Comparison of ENCODE assay signal across 12 cellular contexts in genomic region chr15:70596354-70597055, GRCh38.
A peak's percentile ranks its signal among the peaks of the same experiment; 100 is the strongest.
DNase-seq lines count a peak whose midpoint lies in the region; ATAC-seq and TF ChIP-seq lines count a peak whose summit lies in the region.
"Had no signal": no experiment of that assay in that cellular context is flagged by ENCODE, and none has a peak within 500 bp of the region (broad histone marks: within the 10 kb centered on the region; RNA-seq: fewer than 3 reads in every experiment).

No MANE protein-coding gene starts in this region.

- H3K27ac ChIP-seq in epithelial cell of prostate (no peak overlapping the region), smooth muscle cell (ENCODE audit: low read depth) (peak overlapping the region; percentile 41)
- H3K27ac ChIP-seq: C4-2B had no signal

- no peaks in the 10 kb centered on the region for H3K27me3 Mint-ChIP-seq in activated T-cell treated with anti-CD3 and anti-CD28 coated beads, Interleukin-2, amount 50 U/mL, for 72 hours (ENCODE audit: low read depth)
- H3K27me3 Mint-ChIP-seq in activated T-cell treated with anti-CD3 and anti-CD28 coated beads, Interleukin-2, amount 50 U/mL, for 24 hours, result peaks cover 7% of the 10 kb centered on the region

- no peaks in the 10 kb centered on the region for H4K20me1 ChIP-seq in smooth muscle cell (ENCODE audit: low read depth)

- 92% methylated on average over 2 of the region's 2 CpGs for WGBS in smooth muscle cell (ENCODE audit: low lambda C conversion rate)

- peak; percentile 96 to 98 for ATAC-seq in activated T-cell treated with anti-CD3 and anti-CD28 coated beads, Interleukin-2, amount 50 U/mL, for 72 hours (replicated peaks in 1 of 2)
- no peak for ATAC-seq in HG03342 (IDR thresholded peaks at IDR 0.05; ENCODE audit: unreplicated experiment)
- ATAC-seq: left lobe of liver had no signal

- H2AFZ ChIP-seq in smooth muscle cell (ENCODE audit: low read depth), result no peak overlapping the region

- DNase-seq in activated T-cell treated with anti-CD3 and anti-CD28 coated beads, Interleukin-2, amount 50 U/mL, for 72 hours, result peak; percentile 29 to 43
- DNase-seq in activated T-cell treated with anti-CD3 and anti-CD28 coated beads, Interleukin-2, amount 50 U/mL, for 24 hours, result no peak
- DNase-seq in OCI-M1 (lab: John Stamatoyannopoulos, UW) (peak; percentile 13), epithelial cell of prostate (ENCODE audit: low read depth, low spot score) (peak; percentile 86), smooth muscle cell (lab: John Stamatoyannopoulos, UW; ENCODE audit: unreplicated experiment) (no peak), NCI-H2029 treated with DMSO at 0.1 percent for 48 hours (lab: John Stamatoyannopoulos, UW) (no peak), UCSD-AML1 (lab: John Stamatoyannopoulos, UW; ENCODE audit: unreplicated experiment) (no peak)
- DNase-seq: RPMI8226; stimulated activated naive CD4-positive, alpha-beta T cell had no signal

- H3K27ac Mint-ChIP-seq in activated T-cell treated with anti-CD3 and anti-CD28 coated beads, Interleukin-2, amount 50 U/mL, for 72 hours, result no peak overlapping the region
- no peak overlapping the region for H3K27ac Mint-ChIP-seq in activated T-cell treated with anti-CD3 and anti-CD28 coated beads, Interleukin-2, amount 50 U/mL, for 24 hours

- H3K27me3 ChIP-seq in smooth muscle cell (ENCODE audit: low read depth), result no peaks in the 10 kb centered on the region

- no peak for TF ChIP-seq CTCF in smooth muscle cell (IDR thresholded peaks at IDR 0.05; ENCODE audit: borderline replicate concordance, insufficient read depth, poor library complexity, severe bottlenecking)

- no peak overlapping the region for H3K4me3 Mint-ChIP-seq in activated T-cell treated with anti-CD3 and anti-CD28 coated beads, Interleukin-2, amount 50 U/mL, for 72 hours
- no peak overlapping the region for H3K4me3 Mint-ChIP-seq in activated T-cell treated with anti-CD3 and anti-CD28 coated beads, Interleukin-2, amount 50 U/mL, for 24 hours

- H3K36me3 Mint-ChIP-seq in activated T-cell treated with anti-CD3 and anti-CD28 coated beads, Interleukin-2, amount 50 U/mL, for 72 hours (ENCODE audit: insufficient read depth in 2 of 2), result peaks cover 13 to 18% of the 10 kb centered on the region in 2 donors
- no peaks in the 10 kb centered on the region for H3K36me3 Mint-ChIP-seq in activated T-cell treated with anti-CD3 and anti-CD28 coated beads, Interleukin-2, amount 50 U/mL, for 24 hours (ENCODE audit: low read depth)

- H3F3A ChIP-seq in smooth muscle cell (ENCODE audit: low read depth), result peaks cover 6% of the 10 kb centered on the region

- no peaks in the 10 kb centered on the region for H3K4me1 ChIP-seq in smooth muscle cell (ENCODE audit: low read depth)

- H3K9me3 ChIP-seq in smooth muscle cell (replicated peaks; ENCODE audit: low read depth), result no peaks in the 10 kb centered on the region

- peaks cover 15% of the 10 kb centered on the region for H3K4me1 Mint-ChIP-seq in activated T-cell treated with anti-CD3 and anti-CD28 coated beads, Interleukin-2, amount 50 U/mL, for 72 hours (ENCODE audit: low read depth)
- peaks cover 8% of the 10 kb centered on the region for H3K4me1 Mint-ChIP-seq in activated T-cell treated with anti-CD3 and anti-CD28 coated beads, Interleukin-2, amount 50 U/mL, for 24 hours (ENCODE audit: low read depth)

- no peaks in the 10 kb centered on the region for H3K36me3 ChIP-seq in smooth muscle cell (ENCODE audit: low read depth)

- no peak overlapping the region for H3K9ac ChIP-seq in smooth muscle cell (ENCODE audit: low read depth)

- H3K79me2 ChIP-seq in smooth muscle cell (ENCODE audit: low read depth), result no peaks in the 10 kb centered on the region

- H3K4me3 ChIP-seq in smooth muscle cell, result no peak overlapping the region

- H3K9me3 Mint-ChIP-seq in activated T-cell treated with anti-CD3 and anti-CD28 coated beads, Interleukin-2, amount 50 U/mL, for 72 hours, result peaks cover 11 to 15% of the 10 kb centered on the region in 2 donors
- peaks cover 21% of the 10 kb centered on the region for H3K9me3 Mint-ChIP-seq in activated T-cell treated with anti-CD3 and anti-CD28 coated beads, Interleukin-2, amount 50 U/mL, for 24 hours

- H3K4me2 ChIP-seq in smooth muscle cell, result peak overlapping the region; percentile 26

Comparison
In these comparisons a context has a peak if more than half of its experiments do, and no peak if none do; other contexts are left out.
1. DNase-seq: peak in activated T-cell treated with anti-CD3 and anti-CD28 coated beads, Interleukin-2, amount 50 U/mL, for 72 hours (2 of 2), OCI-M1 (single experiment) and epithelial cell of prostate (single experiment); none in activated T-cell treated with anti-CD3 and anti-CD28 coated beads, Interleukin-2, amount 50 U/mL, for 24 hours (single experiment), smooth muscle cell (single experiment), NCI-H2029 treated with DMSO at 0.1 percent for 48 hours (single experiment) and UCSD-AML1 (single experiment).